In genomic region chr4:8461616-8462015, GRCh38 we compare ENCODE assay signal across 17 cellular contexts. TPM values are rescaled to one million over a fixed set of nuclear protein-coding genes. Genes with fewer than 3 reads are reported as not detected.
DNase-seq lines count a peak whose midpoint lies in the region; ATAC-seq, FAIRE-seq and TF ChIP-seq lines count a peak whose summit lies in the region.
"Had no signal": no experiment of that assay in that cellular context is flagged by ENCODE, and none has a peak within 500 bp of the region (broad histone marks: within the 10 kb centered on the region; RNA-seq: fewer than 3 reads in every experiment).

No MANE protein-coding gene starts in this region.

- no peak for ATAC-seq in GM18873 (IDR thresholded peaks at IDR 0.05; ENCODE audit: low FRiP score, unreplicated experiment)
- no peak for ATAC-seq in GM18505 (IDR thresholded peaks at IDR 0.05; ENCODE audit: unreplicated experiment)
- ATAC-seq: GM12878 had no signal

- H3K4me3 Mint-ChIP-seq in astrocyte (ENCODE audit: unreplicated experiment) (no peak overlapping the region), type B pancreatic cell (no peak overlapping the region)
- H3K4me3 Mint-ChIP-seq: CD14-positive monocyte; CD4-positive, alpha-beta memory T cell; H9 had no signal

- H3K27ac ChIP-seq in astrocyte (ENCODE audit: low read depth, low read length) (no peak overlapping the region), neuronal stem cell (replicated peaks; ENCODE audit: low read length) (no peak overlapping the region)
- H3K27ac ChIP-seq: BLaER1 had no signal

- TF ChIP-seq CTCF in astrocyte (IDR thresholded peaks at IDR 0.05; ENCODE audit: insufficient read depth, low read depth, low read length) (no peak), type B pancreatic cell (conservative IDR thresholded peaks at IDR 0.05) (no peak)

- no peak overlapping the region for H4K91ac ChIP-seq in neuronal stem cell (ENCODE audit: low read depth, low read length, poor library complexity)

- H2BK120ac ChIP-seq in neuronal stem cell (ENCODE audit: low read depth, low read length) = no peak overlapping the region

- H4K8ac ChIP-seq in neuronal stem cell (ENCODE audit: low read depth, low read length) = no peak overlapping the region

- no peak overlapping the region for H3K4me2 ChIP-seq in astrocyte (ENCODE audit: low read length)
- H3K4me2 ChIP-seq in neuronal stem cell (ENCODE audit: insufficient read depth, low read length, poor library complexity, severe bottlenecking) = no peak overlapping the region
- H3K4me2 ChIP-seq: BLaER1 had no signal

- H2AK5ac ChIP-seq in neuronal stem cell (ENCODE audit: low read depth, low read length) = no peak overlapping the region

- H3K27ac Mint-ChIP-seq in astrocyte (ENCODE audit: unreplicated experiment) = peak overlapping the region; percentile 15
- H3K27ac Mint-ChIP-seq in type B pancreatic cell = peak overlapping the region; percentile 89
- H3K27ac Mint-ChIP-seq: CD14-positive monocyte, H9 had no signal

- no peak overlapping the region for H3K18ac ChIP-seq in neuronal stem cell (ENCODE audit: low read length)

- no CpG with 5 or more reads among the region's 6 CpGs for WGBS in neuronal stem cell (ENCODE audit: extremely low coverage in 2 of 2, insufficient read length in 2 of 2, insufficient replicate concordance in 1 of 2), 2 donors

- H2BK12ac ChIP-seq in neuronal stem cell (ENCODE audit: low read length) = no peak overlapping the region

- H4K20me1 ChIP-seq in astrocyte (ENCODE audit: insufficient read depth, low read length) = peaks cover 16% of the 10 kb centered on the region

- H3K79me2 ChIP-seq in astrocyte (ENCODE audit: insufficient read depth, low read length) = no peaks in the 10 kb centered on the region

- no peak for TF ChIP-seq POLR2A in GM18505 (IDR thresholded peaks at IDR 0.05; ENCODE audit: borderline replicate concordance, extremely low read depth, insufficient read depth, insufficient read length)

- H3K4me1 ChIP-seq in astrocyte (ENCODE audit: insufficient read depth, low read length) = no peaks in the 10 kb centered on the region
- no peaks in the 10 kb centered on the region for H3K4me1 ChIP-seq in neuronal stem cell (ENCODE audit: control insufficient read depth in 2 of 2, insufficient read depth in 1 of 2, low read depth in 1 of 2, low read length in 2 of 2)
- H3K4me1 ChIP-seq: BLaER1 had no signal

- H3K36me3 ChIP-seq in astrocyte (ENCODE audit: insufficient read depth, low read length) (peaks cover 17% of the 10 kb centered on the region), neuronal stem cell (replicated peaks in 1 of 2; ENCODE audit: control insufficient read depth in 2 of 2, insufficient read depth in 2 of 2, low read length in 2 of 2) (peaks cover 25 to 78% of the 10 kb centered on the region in 2 donors)

- no peaks in the 10 kb centered on the region for H3K79me1 ChIP-seq in neuronal stem cell (ENCODE audit: low read depth, low read length)

- no peak overlapping the region for H3K23ac ChIP-seq in neuronal stem cell (ENCODE audit: low read depth, low read length, poor library complexity)

- H2AFZ ChIP-seq in astrocyte (ENCODE audit: low read depth, low read length) = no peak overlapping the region
- no peak overlapping the region for H2AFZ ChIP-seq in neuronal stem cell (ENCODE audit: low read length)

- DNase-seq in astrocyte (ENCODE audit: low read depth) = no peak
- peak; percentile 66 for DNase-seq in kidney tubule cell (ENCODE audit: low spot score)
- DNase-seq in neuronal stem cell (ENCODE audit: low spot score) = no peak
- no peak for DNase-seq in type B pancreatic cell (ENCODE audit: extremely low spot score, unreplicated experiment)
- no peak for DNase-seq in DMS53 treated with DMSO at 0.1 percent for 48 hours (lab: John Stamatoyannopoulos, UW; ENCODE audit: unreplicated experiment)
- DNase-seq: 8988T; Calu3; CD4-positive, alpha-beta memory T cell; DND-41; EL; H9 had no signal

- H3K9ac ChIP-seq in astrocyte (ENCODE audit: low read length) = no peak overlapping the region
- peak overlapping the region; percentile 33 for H3K9ac ChIP-seq in neuronal stem cell (ENCODE audit: low read depth, low read length, poor library complexity)
- H3K9ac ChIP-seq: BLaER1 had no signal

- H3K4me1 Mint-ChIP-seq in astrocyte (ENCODE audit: low read depth, unreplicated experiment) (peaks cover 5% of the 10 kb centered on the region), type B pancreatic cell (ENCODE audit: unreplicated experiment) (peaks cover 11% of the 10 kb centered on the region)
- H3K4me1 Mint-ChIP-seq: CD14-positive monocyte had no signal

- peaks cover 18% of the 10 kb centered on the region for H3K36me3 Mint-ChIP-seq in astrocyte (ENCODE audit: low read depth, unreplicated experiment)
- H3K36me3 Mint-ChIP-seq in type B pancreatic cell = peaks cover 20% of the 10 kb centered on the region

- no peak overlapping the region for H3K14ac ChIP-seq in neuronal stem cell (ENCODE audit: low read length)

- H3K4ac ChIP-seq in neuronal stem cell (ENCODE audit: low read length) = no peak overlapping the region

- H3K4me3 ChIP-seq in astrocyte (ENCODE audit: insufficient read depth, low read depth, low read length) = no peak overlapping the region
- H3K4me3 ChIP-seq in neuronal stem cell (ENCODE audit: low read length in 2 of 2) = no peak overlapping the region
- H3K4me3 ChIP-seq: BLaER1, GM12878 had no signal

- H2BK5ac ChIP-seq in neuronal stem cell (ENCODE audit: low read length) = no peak overlapping the region

- H3K27me3 Mint-ChIP-seq in astrocyte (ENCODE audit: low read depth, unreplicated experiment) (no peaks in the 10 kb centered on the region), type B pancreatic cell (no peaks in the 10 kb centered on the region)
- H3K27me3 Mint-ChIP-seq: CD4-positive, alpha-beta memory T cell had no signal

- H3K9me3 ChIP-seq in astrocyte (ENCODE audit: insufficient read depth, low read depth, low read length) (no peaks in the 10 kb centered on the region), neuronal stem cell (replicated peaks in 1 of 2; ENCODE audit: control insufficient read depth in 2 of 2, insufficient read depth in 1 of 2, low read depth in 1 of 2, low read length in 2 of 2) (no peaks in the 10 kb centered on the region)
- H3K9me3 ChIP-seq: BLaER1 had no signal

- no peaks in the 10 kb centered on the region for H3K27me3 ChIP-seq in astrocyte (ENCODE audit: insufficient read depth, low read length)
- H3K27me3 ChIP-seq in neuronal stem cell (ENCODE audit: control insufficient read depth in 3 of 3, insufficient read depth in 3 of 3, low read depth in 1 of 3, low read length in 3 of 3) = no peaks in the 10 kb centered on the region
- H3K27me3 ChIP-seq: BLaER1 had no signal

- no peak overlapping the region for H2BK15ac ChIP-seq in neuronal stem cell (ENCODE audit: low read length)

- H3K9me3 Mint-ChIP-seq in astrocyte (ENCODE audit: unreplicated experiment) = no peaks in the 10 kb centered on the region
- no peaks in the 10 kb centered on the region for H3K9me3 Mint-ChIP-seq in type B pancreatic cell
- H3K9me3 Mint-ChIP-seq: CD14-positive monocyte; CD4-positive, alpha-beta memory T cell; H9 had no signal

- FAIRE-seq in astrocyte (lab: Jason Lieb, UNC) = no peak
- FAIRE-seq: GM12878, H1 had no signal

RNA-seq across cellular contexts. Expression of gene TRMT44, which starts 21.0 kb away (rescaled TPM):
- total RNA-seq in astrocyte (12.2 and 18.0 TPM in 2 replicates), type B pancreatic cell (ENCODE audit: low replicate concordance) (32.3 and 33.5 TPM in 2 replicates)
- polyA plus RNA-seq in neuronal stem cell (2013, experiment 1 of 2) = 5.4 TPM
- polyA plus RNA-seq in neuronal stem cell (2013, experiment 2 of 2) = 4.4 TPM

RNA-seq across cellular contexts. Expression of gene ACOX3, which starts 21.1 kb away (rescaled TPM):
- total RNA-seq in astrocyte (45.6 and 54.6 TPM in 2 replicates), type B pancreatic cell (ENCODE audit: low replicate concordance) (34.0 and 43.8 TPM in 2 replicates)
- 7.3 TPM for polyA plus RNA-seq in neuronal stem cell (2013, experiment 1 of 2)
- polyA plus RNA-seq in neuronal stem cell (2013, experiment 2 of 2) = 8.3 TPM
